In genomic region chr12:66143868-66144267, GRCh38 we compare ENCODE assay signal across 16 cellular contexts.
"Had no signal": no experiment of that assay in that cellular context is flagged by ENCODE, and none has a peak within 500 bp of the region (broad histone marks: within the 10 kb centered on the region; RNA-seq: fewer than 3 reads in every experiment).

No MANE protein-coding gene starts in this region.

- DNase-seq: activated CD4-positive, alpha-beta T cell treated with anti-CD3 and anti-CD28 coated beads, Interleukin-2, amount 50 U/mL, for 4 hours; activated naive CD8-positive, alpha-beta T cell treated with anti-CD3 and anti-CD28 coated beads, Interleukin-2, amount 50 U/mL, for 24 hours; activated T-cell treated with anti-CD3 and anti-CD28 coated beads, Interleukin-2, amount 50 U/mL, for 48 hours; caudate nucleus; effector memory CD8-positive, alpha-beta T cell; hippocampal formation; kidney glomerular epithelial cell; naive thymus-derived CD8-positive, alpha-beta T cell; occipital lobe; stimulated activated CD4-positive, alpha-beta T cell treated with anti-CD3 and anti-CD28 coated beads, Interleukin-12 subunit alpha, Interleukin-12 subunit beta, amount 100 ng/mL, for 4 hours; stimulated activated naive CD4-positive, alpha-beta T cell; trophoblast cell had no signal

- H3K4me3 ChIP-seq: gastroesophageal sphincter had no signal

- H3K27me3 ChIP-seq: gastroesophageal sphincter had no signal

- H3K4me3 Mint-ChIP-seq: activated naive CD8-positive, alpha-beta T cell treated with anti-CD3 and anti-CD28 coated beads, Interleukin-2, amount 50 U/mL, for 24 hours; dendritic cell treated with granulocyte-macrophage colony-stimulating factor and Interleukin-4, amounts not matched to agents 40 ng/mL and 50 ng/mL, for 4 days; effector memory CD8-positive, alpha-beta T cell; naive thymus-derived CD8-positive, alpha-beta T cell had no signal

- ATAC-seq: activated naive CD8-positive, alpha-beta T cell treated with anti-CD3 and anti-CD28 coated beads, Interleukin-2, amount 50 U/mL, for 24 hours; effector memory CD8-positive, alpha-beta T cell; gastroesophageal sphincter; naive thymus-derived CD8-positive, alpha-beta T cell; sciatic nerve had no signal

- H3K27me3 Mint-ChIP-seq: activated naive CD8-positive, alpha-beta T cell treated with anti-CD3 and anti-CD28 coated beads, Interleukin-2, amount 50 U/mL, for 24 hours; dendritic cell treated with granulocyte-macrophage colony-stimulating factor and Interleukin-4, amounts not matched to agents 40 ng/mL and 50 ng/mL, for 4 days; effector memory CD8-positive, alpha-beta T cell; naive thymus-derived CD8-positive, alpha-beta T cell; progenitor cell of endocrine pancreas had no signal

- H3K27ac Mint-ChIP-seq: progenitor cell of endocrine pancreas had no signal
